Comparison of ENCODE assay signal across 1 cellular context in genomic region chr17:1374426-1375177, GRCh38.
TF ChIP-seq lines count a peak whose summit lies in the region.

No MANE protein-coding gene starts in this region.

TF ChIP-seq in HepG2, 621 proteins besides CTCF, POLR2A, EP300 and RAD21 (continued from another document):
- TF ChIP-seq ZNF609 (CRISPR knock-in tag; IDR thresholded peaks at IDR 0.05; ENCODE audit: borderline replicate concordance) (no peak), SMAD9 (CRISPR knock-in tag; IDR thresholded peaks at IDR 0.05) (no peak), GATA4 (IDR thresholded peaks at IDR 0.05; ENCODE audit: borderline replicate concordance, low read depth) (no peak)
